In the genomic region with DNA sequence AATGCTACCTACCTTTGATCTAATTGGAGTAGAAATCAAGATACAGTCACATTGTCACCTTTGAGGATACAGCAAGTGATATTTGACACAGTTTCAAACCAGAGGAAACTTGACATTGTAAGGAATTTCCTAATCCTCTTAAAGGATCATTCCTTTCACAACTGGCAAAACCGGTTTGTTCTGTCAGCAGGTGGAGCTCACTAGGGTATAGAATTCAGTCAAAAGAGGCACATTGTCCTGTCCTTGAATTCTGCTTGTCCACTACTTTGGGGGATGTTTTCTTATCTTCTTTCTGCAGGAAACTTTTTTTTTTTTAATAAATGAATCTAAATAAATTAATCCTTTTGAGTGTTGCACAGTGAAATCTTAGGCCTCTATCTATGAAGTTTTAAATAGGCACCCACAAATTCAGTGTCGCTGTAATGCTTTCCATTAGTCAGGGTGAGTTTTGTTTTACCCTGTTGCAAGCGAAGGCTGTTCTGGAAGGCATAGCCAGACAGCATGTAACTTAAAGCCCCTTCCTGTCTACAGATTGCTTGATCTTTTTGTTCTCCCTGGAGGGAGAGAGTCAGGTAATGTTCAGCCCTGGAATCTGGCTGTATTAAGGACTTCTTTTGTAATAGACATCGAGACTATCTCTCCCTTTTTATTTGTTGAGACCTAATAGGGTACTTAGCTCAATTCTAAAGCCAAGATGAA, we compare ENCODE assay signal across 13 cellular contexts.
DNase-seq lines count a peak whose midpoint lies in the region; ATAC-seq and TF ChIP-seq lines count a peak whose summit lies in the region.
"Had no signal": no experiment of that assay in that cellular context is flagged by ENCODE, and none has a peak within 500 bp of the region (broad histone marks: within the 10 kb centered on the region; RNA-seq: fewer than 3 reads in every experiment).

No MANE protein-coding gene starts in this region.

- H3K4ac ChIP-seq in trophoblast cell (ENCODE audit: low read depth, low read length) = no peak overlapping the region

- no peaks in the 10 kb centered on the region; the same call in 1 of the 2 replicates for H3K4me1 ChIP-seq in DND-41 (ENCODE audit: insufficient read depth, low read length)
- H3K4me1 ChIP-seq in trophoblast cell (ENCODE audit: control insufficient read depth in 1 of 2, insufficient read depth in 2 of 2, low read length in 2 of 2) = no peaks in the 10 kb centered on the region

- TF ChIP-seq POLR2A in lower leg skin (IDR thresholded peaks at IDR 0.05) = no peak

- no peak overlapping the region for H4K91ac ChIP-seq in trophoblast cell (ENCODE audit: low read depth, low read length)

- H3K4me2 ChIP-seq in DND-41 (ENCODE audit: insufficient read depth, low read length) = no peak overlapping the region
- H3K4me2 ChIP-seq in trophoblast cell (ENCODE audit: low read length) = peak overlapping the region; percentile 21

- TF ChIP-seq CTCF in DND-41 (IDR thresholded peaks at IDR 0.05; ENCODE audit: borderline replicate concordance, extremely low read depth, low read length, poor library complexity, severe bottlenecking) (no peak), lower leg skin (IDR thresholded peaks at IDR 0.05) (no peak)

- no CpG with 5 or more reads among the region's 4 CpGs for WGBS in trophoblast cell (ENCODE audit: extremely low coverage, insufficient coverage, insufficient read length)
- 62 to 64% methylated on average over 4 of the region's 4 CpGs for WGBS in lower leg skin, 2 donors

- H2BK5ac ChIP-seq in trophoblast cell (ENCODE audit: low read depth, low read length, poor library complexity) = no peak overlapping the region

- H3K79me2 ChIP-seq in DND-41 (ENCODE audit: insufficient read depth, low read length) = no peaks in the 10 kb centered on the region
- no peaks in the 10 kb centered on the region for H3K79me2 ChIP-seq in trophoblast cell (ENCODE audit: control insufficient read depth, insufficient read depth, low read length, poor library complexity)

- no peak overlapping the region for H2BK120ac ChIP-seq in trophoblast cell (ENCODE audit: insufficient read depth, low read length, poor library complexity)

- H2AK5ac ChIP-seq in trophoblast cell (ENCODE audit: low read length) = no peak overlapping the region

- H3K27me3 ChIP-seq in DND-41 (ENCODE audit: insufficient read depth, low read length, poor library complexity) (no peaks in the 10 kb centered on the region), trophoblast cell (ENCODE audit: insufficient read depth, low read length) (no peaks in the 10 kb centered on the region)
- H3K27me3 ChIP-seq: dorsolateral prefrontal cortex, spleen had no signal

- no peak overlapping the region for H3K23ac ChIP-seq in trophoblast cell (ENCODE audit: low read length)

- intact Hi-C loops in lower leg skin (cut with DNase I; ENCODE audit: low total_unique reads) = no loop called here

- no peak for DNase-seq in DND-41
- peak; percentile 56 for DNase-seq in NCI-H2196 (lab: John Stamatoyannopoulos, UW; ENCODE audit: unreplicated experiment)
- peak; percentile 26 for DNase-seq in epithelial cell of prostate (ENCODE audit: low read depth, low spot score)
- peak; percentile 63 to 93 for DNase-seq in trophoblast cell
- no peak for DNase-seq in NCI-H2107 treated with DMSO at 0.1 percent for 48 hours (lab: John Stamatoyannopoulos, UW; ENCODE audit: unreplicated experiment)
- DNase-seq in lower leg skin (ENCODE audit: low spot score in 2 of 2) = no peak
- DNase-seq in effector CD4-positive, alpha-beta T cell = no peak
- DNase-seq: activated CD8-positive, alpha-beta T cell treated with anti-CD3 and anti-CD28 coated beads for 36 hours; C1 segment of cervical spinal cord; dorsolateral prefrontal cortex; NCI-H446; spleen had no signal

- ATAC-seq in DND-41 (ENCODE audit: insufficient read depth, low read depth) (no peak), GM21528 (IDR thresholded peaks at IDR 0.05; ENCODE audit: low FRiP score, unreplicated experiment) (no peak)
- ATAC-seq: activated CD8-positive, alpha-beta T cell treated with anti-CD3 and anti-CD28 coated beads for 36 hours had no signal

- H2AFZ ChIP-seq in DND-41 (ENCODE audit: low read depth, low read length) (no peak overlapping the region), trophoblast cell (ENCODE audit: insufficient read depth, low read length, poor library complexity) (no peak overlapping the region)

- H3K36me3 ChIP-seq in DND-41 (ENCODE audit: insufficient read depth, low read length) (peaks cover 19% of the 10 kb centered on the region), trophoblast cell (ENCODE audit: control insufficient read depth in 1 of 2, insufficient read depth in 2 of 2, low read length in 2 of 2) (peaks cover 0 to 2% of the 10 kb centered on the region in 2 experiments)

- H4K8ac ChIP-seq in trophoblast cell (ENCODE audit: low read depth, low read length) = no peak overlapping the region

- no peak overlapping the region for H4K12ac ChIP-seq in trophoblast cell (ENCODE audit: low read depth, low read length)

- peaks cover 6% of the 10 kb centered on the region for H3K9me3 ChIP-seq in DND-41 (ENCODE audit: insufficient read depth, low read length, severe bottlenecking)
- H3K9me3 ChIP-seq in trophoblast cell (ENCODE audit: insufficient read depth, low read depth, low read length) = no peaks in the 10 kb centered on the region

- H4K20me1 ChIP-seq in DND-41 (ENCODE audit: insufficient read depth, low read length) = no peaks in the 10 kb centered on the region

- H3K4me3 ChIP-seq in DND-41 (ENCODE audit: low read depth in 1 of 2, low read length in 2 of 2) (no peak overlapping the region), trophoblast cell (ENCODE audit: low read depth, low read length) (no peak overlapping the region), lower leg skin (ENCODE audit: low read depth, poor library complexity, severe bottlenecking) (no peak overlapping the region)
- H3K4me3 ChIP-seq: dorsolateral prefrontal cortex, spleen had no signal

- no peak overlapping the region for H3K18ac ChIP-seq in trophoblast cell (ENCODE audit: low read length)

- no peak overlapping the region for H2BK12ac ChIP-seq in trophoblast cell (ENCODE audit: low read length)

- H3K9ac ChIP-seq in DND-41 (ENCODE audit: low read depth, low read length) (no peak overlapping the region), trophoblast cell (ENCODE audit: low read length) (no peak overlapping the region)

- H3K79me1 ChIP-seq in trophoblast cell (ENCODE audit: low read length) = no peaks in the 10 kb centered on the region

- no peak overlapping the region for H3K14ac ChIP-seq in trophoblast cell (ENCODE audit: low read length)

- H3K27ac ChIP-seq in DND-41 (ENCODE audit: low read length) (0 out of 2 replicates have a peak overlapping the region, but pooled peaks have one; percentile 0), epithelial cell of prostate (peak overlapping the region; percentile 17), trophoblast cell (ENCODE audit: low read depth, low read length) (peak overlapping the region; percentile 5)
- H3K27ac ChIP-seq: dorsolateral prefrontal cortex had no signal

Comparison
In these comparisons a context has a peak if more than half of its experiments do, and no peak if none do; other contexts are left out.
1. DNase-seq: peak in NCI-H2196 (single experiment), epithelial cell of prostate (single experiment) and trophoblast cell (2 of 2); none in DND-41 (single experiment), NCI-H2107 treated with DMSO at 0.1 percent for 48 hours (single experiment), lower leg skin (0 of 2) and effector CD4-positive, alpha-beta T cell (single experiment).
2. Peak in every context shown above with its lines, with median percentiles within 50 percentile points of each other: H3K27ac ChIP-seq.